Comparison of ENCODE assay signal across 1 cellular context in the genomic region with DNA sequence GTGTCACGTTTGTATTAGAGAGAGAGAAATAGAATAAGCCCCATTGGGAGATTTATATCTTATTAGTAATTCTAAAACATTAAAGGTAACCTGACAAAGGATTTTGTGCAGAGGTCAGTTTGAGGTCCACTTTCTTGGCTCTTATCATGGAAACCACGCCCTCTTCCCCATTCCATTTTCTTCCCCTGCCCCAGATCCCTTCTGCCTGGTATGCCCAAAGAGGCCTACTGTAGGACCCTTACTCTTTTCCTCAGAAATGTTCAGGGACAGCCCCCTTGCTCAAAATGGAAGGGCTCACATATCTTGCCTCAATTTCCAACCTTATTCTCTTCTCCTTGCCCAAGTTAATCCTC.
TF ChIP-seq lines count a peak whose summit lies in the region.

No MANE protein-coding gene starts in this region.

TF ChIP-seq in HEK293, 187 proteins besides CTCF, POLR2A, EP300 and RAD21 (continued from another document):
- TF ChIP-seq ZBTB1 (tag by site-specific recombination; IDR thresholded peaks at IDR 0.05) (no peak), ZNF510 (tag by site-specific recombination; IDR thresholded peaks at IDR 0.05; ENCODE audit: insufficient replicate concordance) (peak; percentile 3)
